21 cellular contexts compared by ENCODE assay signal in the genomic region with DNA sequence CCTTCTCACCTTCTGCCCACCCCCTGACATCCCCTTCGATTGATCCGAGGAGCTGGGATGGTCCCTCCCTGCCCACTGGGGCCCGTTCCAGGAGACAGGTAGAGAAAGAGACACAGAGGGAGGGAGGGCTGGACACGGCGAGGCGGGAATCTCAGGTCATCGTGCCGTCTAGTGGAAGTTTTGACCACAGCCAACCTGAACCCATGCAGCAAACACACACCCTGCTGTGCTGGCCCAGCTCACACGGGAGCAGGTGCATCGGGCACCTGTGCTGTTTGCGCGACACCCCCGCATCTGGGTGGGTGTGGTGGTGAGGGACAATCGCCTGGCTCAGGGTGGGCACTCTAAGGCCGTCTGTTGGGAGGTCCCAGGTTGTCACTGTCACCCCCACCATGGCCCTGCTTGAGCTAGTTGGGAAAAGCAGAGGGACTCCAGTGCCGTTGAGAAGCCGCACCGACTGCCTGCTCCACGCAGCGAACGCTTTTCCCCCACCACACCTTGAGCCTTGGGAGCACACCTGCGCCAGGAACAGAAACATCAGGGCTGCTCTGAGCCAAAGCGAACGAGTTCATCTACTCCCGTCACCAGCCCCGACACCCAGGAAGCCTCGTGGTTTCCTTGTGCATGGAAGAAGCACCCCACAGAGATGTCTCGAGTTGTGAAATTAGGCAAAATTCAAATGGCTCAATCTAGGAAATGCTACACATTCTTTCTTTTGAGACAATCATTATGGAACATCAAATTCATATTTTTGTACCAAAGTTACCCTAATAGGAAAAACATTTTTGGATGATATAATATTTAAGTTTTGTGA.
"Had no signal": no experiment of that assay in that cellular context is flagged by ENCODE, and none has a peak within 500 bp of the region (broad histone marks: within the 10 kb centered on the region; RNA-seq: fewer than 3 reads in every experiment).

No MANE protein-coding gene starts in this region.

- H3K4me3 ChIP-seq: ascending aorta, lung, pancreas, SK-N-MC, stomach, thoracic aorta, uterus had no signal

- H3K27ac Mint-ChIP-seq: activated T-helper 2 cell treated with anti-CD3 and anti-CD28 coated beads, Interferon-gamma antibody, Interleukin-2, Interleukin-4, amounts not matched to agents 10 μg/mL and 5 μg/mL and 100 μg/mL, durations not matched to agents 14 hours and 24 hours and 36 hours; immature natural killer cell; nephron had no signal

- H3K4me3 Mint-ChIP-seq: immature natural killer cell, nephron had no signal

- H3K4me1 Mint-ChIP-seq: immature natural killer cell, nephron had no signal

- H3K27ac ChIP-seq: ascending aorta, pancreas, SK-N-MC, stomach, thoracic aorta, uterus had no signal

- H3K9me3 ChIP-seq: ascending aorta, pancreas, stomach, thoracic aorta, uterus had no signal

- H3K27me3 Mint-ChIP-seq: T-cell had no signal

- H3K36me3 ChIP-seq: ascending aorta, pancreas, thoracic aorta, uterus had no signal

- H3K4me1 ChIP-seq: ascending aorta, pancreas, stomach, uterus had no signal

- DNase-seq: activated CD8-positive, alpha-beta memory T cell treated with anti-CD3 and anti-CD28 coated beads for 24 hours; activated naive CD4-positive, alpha-beta T cell treated with anti-CD3 and anti-CD28 coated beads, Interleukin-2, amount 50 U/mL, for 16 hours; hypothalamus; immature natural killer cell; left colon; stimulated activated CD4-positive, alpha-beta T cell treated with anti-CD3 and anti-CD28 coated beads, Interleukin-15, amount 100 ng/mL, for 24 hours; stimulated activated CD4-positive, alpha-beta T cell treated with anti-CD3 and anti-CD28 coated beads, Interleukin-4, amount 100 ng/mL, for 24 hours; stomach; uterus had no signal

- H3K9me3 Mint-ChIP-seq: activated T-helper 2 cell treated with anti-CD3 and anti-CD28 coated beads, Interferon-gamma antibody, Interleukin-2, Interleukin-4, amounts not matched to agents 10 μg/mL and 5 μg/mL and 100 μg/mL, durations not matched to agents 14 hours and 24 hours and 36 hours; immature natural killer cell; nephron; T-cell had no signal

- H3K36me3 Mint-ChIP-seq: immature natural killer cell, T-cell had no signal

- ATAC-seq: esophagus mucosa, left colon, pancreas had no signal

- H3K27me3 ChIP-seq: ascending aorta, pancreas, stomach, uterus had no signal

- FAIRE-seq: bronchial epithelial cell, endometrium, pancreas, TTC549 had no signal
